In genomic region chr5:96919754-96920197, GRCh38 we compare ENCODE assay signal across 10 cellular contexts. TPM values are rescaled to one million over a fixed set of nuclear protein-coding genes. Genes with fewer than 3 reads are reported as not detected.
DNase-seq lines count a peak whose midpoint lies in the region; ATAC-seq, FAIRE-seq and TF ChIP-seq lines count a peak whose summit lies in the region.
"Had no signal": no experiment of that assay in that cellular context is flagged by ENCODE, and none has a peak within 500 bp of the region (broad histone marks: within the 10 kb centered on the region; RNA-seq: fewer than 3 reads in every experiment).

No MANE protein-coding gene starts in this region.

- H3K36me3 ChIP-seq in GM12878 (ENCODE audit: control insufficient read depth in 2 of 2, insufficient read depth in 2 of 2, low read length in 1 of 2) (peaks cover 2 to 11% of the 10 kb centered on the region in 2 experiments; a peak in 3 of 4 replicates), osteoblast (ENCODE audit: insufficient read depth, low read length) (no peaks in the 10 kb centered on the region)
- H3K36me3 ChIP-seq in effector memory CD4-positive, alpha-beta T cell (ENCODE audit: control insufficient read depth, insufficient read depth, low read length), result peaks cover 28% of the 10 kb centered on the region

- POLR2A ChIA-PET in GM12878 (lab: Charles Lee), result no interaction called here

- SMC1A ChIA-PET in GM12878 (lab: Charles Lee; ENCODE audit: uncharacterized antibody, unreplicated experiment), result interaction anchor here (0.6 to 1.5 kb wide), 2 partner anchors 15 to 41 kb away, joined by 3 to 5 read pairs; no protein-coding TSS in a partner anchor

- CTCF ChIA-PET in GM12878 (lab: Yijun Ruan, JAX), result no interaction called here

- TF ChIP-seq CTCF in GM12878 (IDR thresholded peaks at IDR 0.05 in 2 of 3, conservative IDR thresholded peaks at IDR 0.05 in 1 of 3; ENCODE audit: control insufficient read depth in 2 of 3, extremely low read depth in 1 of 3, insufficient read depth in 1 of 3, low read depth in 3 of 3, low read length in 3 of 3) (no peak), osteoblast (IDR thresholded peaks at IDR 0.05; ENCODE audit: extremely low read depth, low read depth, low read length) (no peak), HFFc6 (IDR thresholded peaks at IDR 0.05) (no peak)

- H3K4me3 ChIP-seq in GM12878 (no peak overlapping the region), osteoblast (ENCODE audit: insufficient read depth, low read length) (no peak overlapping the region)
- no peak overlapping the region for H3K4me3 ChIP-seq in effector memory CD4-positive, alpha-beta T cell (ENCODE audit: insufficient read depth, low read depth, low read length, poor library complexity, severe bottlenecking)

- H3K4me3 Mint-ChIP-seq in HFFc6, result no peak overlapping the region
- H3K4me3 Mint-ChIP-seq: neural crest cell had no signal

- BruUV-seq in GM12878 (replicated peaks; lab: Mats Ljungman, UMichigan), result no TSS peak

- no peaks in the 10 kb centered on the region for H3K9me3 ChIP-seq in GM12878 (replicated peaks; ENCODE audit: control insufficient read depth, insufficient read depth, low read length)
- H3K9me3 ChIP-seq in osteoblast (ENCODE audit: low read depth, low read length), result no peaks in the 10 kb centered on the region
- H3K9me3 ChIP-seq in effector memory CD4-positive, alpha-beta T cell (ENCODE audit: control insufficient read depth, low read length), result no peaks in the 10 kb centered on the region

- in situ Hi-C loops in GM12878 (cut with MboI), result no loop called here

- H4K20me1 ChIP-seq in GM12878 (ENCODE audit: control insufficient read depth, insufficient read depth), result no peaks in the 10 kb centered on the region
- no peaks in the 10 kb centered on the region for H4K20me1 ChIP-seq in osteoblast (ENCODE audit: insufficient read depth, low read length)

- ATAC-seq in GM18511 (IDR thresholded peaks at IDR 0.05; ENCODE audit: unreplicated experiment) (peak; percentile 83), GM19463 (IDR thresholded peaks at IDR 0.05; ENCODE audit: unreplicated experiment) (peak; percentile 76), HG03045 (IDR thresholded peaks at IDR 0.05; ENCODE audit: unreplicated experiment) (peak; percentile 66), GM12878 (peak; percentile 85)

- TF ChIP-seq EP300 in GM12878 (IDR thresholded peaks at IDR 0.05; ENCODE audit: borderline replicate concordance in 1 of 2, control insufficient read depth in 1 of 2, low read depth in 2 of 2, low read length in 2 of 2), result no peak; a peak in 1 of 4 replicates

- 0 out of 2 replicates have a peak, but pooled peaks have one; percentile 2 for TF ChIP-seq RAD21 in GM12878 (IDR thresholded peaks at IDR 0.05; ENCODE audit: insufficient read depth, low read depth, low read length)

- H3K4me1 ChIP-seq in GM12878 (ENCODE audit: control insufficient read depth, insufficient read depth, low read length), result peaks cover 42% of the 10 kb centered on the region
- peaks cover 6% of the 10 kb centered on the region for H3K4me1 ChIP-seq in osteoblast (ENCODE audit: insufficient read depth, low read length)
- no peaks in the 10 kb centered on the region for H3K4me1 ChIP-seq in effector memory CD4-positive, alpha-beta T cell (ENCODE audit: control insufficient read depth, insufficient read depth, low read length, poor library complexity, severe bottlenecking)

- RAD21 ChIA-PET in GM12878 (lab: Charles Lee; ENCODE audit: unreplicated experiment), result interaction anchor here (1.4 to 2.0 kb wide), 4 partner anchors 34 to 50 kb away, joined by 3 to 7 read pairs (median 5); no protein-coding TSS in a partner anchor

- H3K27ac ChIP-seq in GM12878 (ENCODE audit: control insufficient read depth, insufficient read depth) (peak overlapping the region; percentile 98), osteoblast (ENCODE audit: low read depth, low read length) (no peak overlapping the region)
- H3K27ac ChIP-seq in effector memory CD4-positive, alpha-beta T cell (ENCODE audit: insufficient read depth, low read length, poor library complexity, severe bottlenecking), result no peak overlapping the region
- H3K27ac ChIP-seq: HL-60 had no signal

- no peak overlapping the region for H3K9ac ChIP-seq in GM12878 (ENCODE audit: control insufficient read depth, insufficient read depth, low read length)

- WGBS in GM12878 (ENCODE audit: insufficient coverage, insufficient replicate concordance, low lambda C conversion rate, missing lambda C conversion rate), result 52% methylated on average over 4 of the region's 4 CpGs

- TF ChIP-seq POLR2A in GM12878 (IDR thresholded peaks at IDR 0.05; ENCODE audit: low read depth, low read length), result no peak

- intact Hi-C loops in GM12878 (cut with micrococcal nuclease; ENCODE audit: unreplicated experiment), result loop anchor here (2.0 kb wide), 2 partner anchors 15 to 19 kb away; no protein-coding TSS in a partner anchor

- H3K27me3 Mint-ChIP-seq in HFFc6 (ENCODE audit: insufficient read depth), result no peaks in the 10 kb centered on the region

- FAIRE-seq in GM12878 (lab: Jason Lieb, UNC), result no peak

- H2AFZ ChIP-seq in GM12878 (ENCODE audit: control insufficient read depth, low read depth, low read length) (no peak overlapping the region), osteoblast (ENCODE audit: low read length) (no peak overlapping the region)

- peaks cover 8% of the 10 kb centered on the region for H3K79me2 ChIP-seq in GM12878 (ENCODE audit: control insufficient read depth, insufficient read depth, low read length)
- H3K79me2 ChIP-seq in osteoblast (ENCODE audit: insufficient read depth, low read length), result no peaks in the 10 kb centered on the region

- no peak for DNase-seq in GM12878 (ENCODE audit: low read depth, low spot score)
- no peak for DNase-seq in osteoblast (ENCODE audit: insufficient read length, low spot score, missing footprints)
- no peak for DNase-seq in effector memory CD4-positive, alpha-beta T cell
- DNase-seq in HFFc6, result no peak
- DNase-seq: NCI-H2081 had no signal

- no peaks in the 10 kb centered on the region for H3K9me3 Mint-ChIP-seq in HFFc6
- H3K9me3 Mint-ChIP-seq: neural crest cell had no signal

- 0 out of 2 replicates have a peak, but pooled peaks cover 5% of the 10 kb centered on the region for H3K36me3 Mint-ChIP-seq in HFFc6 (ENCODE audit: low read depth)

- peaks cover 19% of the 10 kb centered on the region for H3K4me1 Mint-ChIP-seq in HFFc6 (ENCODE audit: low read depth)

- H3K4me2 ChIP-seq in GM12878 (ENCODE audit: control insufficient read depth, insufficient read depth) (peak overlapping the region; percentile 34; the same call in 1 of the 2 replicates), osteoblast (ENCODE audit: insufficient read depth, low read length) (no peak overlapping the region)

- H3K27me3 ChIP-seq in GM12878 (replicated peaks in 1 of 2; ENCODE audit: control insufficient read depth in 2 of 2, insufficient read depth in 2 of 2, low read length in 1 of 2) (no peaks in the 10 kb centered on the region), osteoblast (ENCODE audit: insufficient read depth, low read length) (no peaks in the 10 kb centered on the region)
- no peaks in the 10 kb centered on the region for H3K27me3 ChIP-seq in effector memory CD4-positive, alpha-beta T cell (replicated peaks; ENCODE audit: control insufficient read depth, insufficient read depth, low read length, poor library complexity, severe bottlenecking)

- no peak overlapping the region for H3K27ac Mint-ChIP-seq in HFFc6

TF ChIP-seq in GM12878, 131 proteins besides CTCF, POLR2A, EP300 and RAD21 (continues in another document):
- peak; percentile 24; the same call in 1 of the 2 replicates for TF ChIP-seq ZNF217 (IDR thresholded peaks at IDR 0.05)
- no peak for TF ChIP-seq NFXL1 (IDR thresholded peaks at IDR 0.05; ENCODE audit: borderline replicate concordance)
- no peak; the same call in 1 of the 2 replicates for TF ChIP-seq BACH1 (IDR thresholded peaks at IDR 0.05; ENCODE audit: borderline replicate concordance)

RNA-seq across cellular contexts. Expression of gene LNPEP, which starts 16.1 kb away (rescaled TPM):
- 410 and 418 TPM in 2 replicates for total RNA-seq in GM12878 (2013; cell fraction: nucleolus; rRNA removed)
- total RNA-seq in GM12878 (2014; rRNA removed) (38.5 and 56.2 TPM in 2 replicates), GM12878 (2014; rRNA removed; fragmentation: Illumina TruSeq; extraction: Trizol) (54.9 and 62.3 TPM in 2 replicates), GM12878 (2021) (50.8 and 51.1 TPM in 2 replicates), osteoblast (44.9 and 53.6 TPM in 2 replicates)
- polyA plus RNA-seq in GM12878 (2011; ENCODE audit: low read depth), result 12.3 TPM
- polyA plus RNA-seq in GM12878 (2011; rRNA removed) (44.7 and 67.7 TPM in 2 replicates), GM12878 (2014; fragmentation: Illumina TruSeq; extraction: Trizol) (26.1 and 34.4 TPM in 2 replicates), GM12878 (2014; fragmentation: Nextera tagmentation; extraction: Ambion mirVana) (1 to 10 TPM; 5.6 to 7.3 TPM), GM12878 (2014; rRNA removed) (17.1 and 21.0 TPM in 2 replicates), GM12878 (2016; fragmentation: Nextera tagmentation; extraction: Ambion mirVana) (10 to 100 TPM; 23.2 to 23.9 TPM)
- 15.1 and 19.2 TPM in 2 replicates for polyA plus RNA-seq in GM12878 (2011; cell fraction: cytosol; rRNA removed)
- 33.3 and 34.8 TPM in 2 replicates for polyA plus RNA-seq in GM12878 (2011; cell fraction: nucleus; rRNA removed)
- 22.3 and 26.0 TPM in 2 replicates for polyA plus RNA-seq in GM12878 (2012)
- 135 and 161 TPM in 2 replicates for polyA minus RNA-seq in GM12878 (2011; rRNA and poly(A)+ RNA removed)
- polyA minus RNA-seq in GM12878 (2011; cell fraction: cytosol; rRNA and poly(A)+ RNA removed), result 48.5 and 54.1 TPM in 2 replicates
- polyA minus RNA-seq in GM12878 (2011; cell fraction: nucleus; rRNA and poly(A)+ RNA removed), result 74.6 and 109 TPM in 2 replicates
- 10 to 100 TPM; 20.2 to 23.9 (median 22.6) TPM for total RNA-seq in HFFc6 (2021; fragmentation: NEBNext Ultra II Directional; extraction: Animal tissue kit (Norgen Biotek cat#: 25700))

RNA-seq across cellular contexts. Expression of gene ERAP2, which starts 43.5 kb away (rescaled TPM):
- 386 and 388 TPM in 2 replicates for total RNA-seq in GM12878 (2013; cell fraction: nucleolus; rRNA removed)
- 12.0 and 16.5 TPM in 2 replicates for total RNA-seq in GM12878 (2014; rRNA removed)
- total RNA-seq in GM12878 (2014; rRNA removed; fragmentation: Illumina TruSeq; extraction: Trizol), result 17.8 and 19.4 TPM in 2 replicates
- total RNA-seq in GM12878 (2021), result 11.2 and 12.3 TPM in 2 replicates
- 5.1 TPM for polyA plus RNA-seq in GM12878 (2011; ENCODE audit: low read depth)
- polyA plus RNA-seq in GM12878 (2011; rRNA removed), result 28.7 and 35.5 TPM in 2 replicates
- 11.2 and 12.6 TPM in 2 replicates for polyA plus RNA-seq in GM12878 (2011; cell fraction: cytosol; rRNA removed)
- 38.6 and 38.7 TPM in 2 replicates for polyA plus RNA-seq in GM12878 (2011; cell fraction: nucleus; rRNA removed)
- 7.5 and 7.9 TPM in 2 replicates for polyA plus RNA-seq in GM12878 (2012)
- 11.5 and 16.0 TPM in 2 replicates for polyA plus RNA-seq in GM12878 (2014; fragmentation: Illumina TruSeq; extraction: Trizol)
- 1 to 10 TPM; 4.0 to 4.3 TPM for polyA plus RNA-seq in GM12878 (2014; fragmentation: Nextera tagmentation; extraction: Ambion mirVana)
- polyA plus RNA-seq in GM12878 (2014; rRNA removed), result 7.7 and 12.6 TPM in 2 replicates
- polyA plus RNA-seq in GM12878 (2016; fragmentation: Nextera tagmentation; extraction: Ambion mirVana), result 1 to 10 TPM; 7.6 to 9.5 TPM
- polyA minus RNA-seq in GM12878 (2011; rRNA and poly(A)+ RNA removed), result 56.5 and 63.2 TPM in 2 replicates
- polyA minus RNA-seq in GM12878 (2011; cell fraction: cytosol; rRNA and poly(A)+ RNA removed), result 12.3 and 12.4 TPM in 2 replicates
- polyA minus RNA-seq in GM12878 (2011; cell fraction: nucleus; rRNA and poly(A)+ RNA removed), result 89.2 and 126 TPM in 2 replicates
- 5.6 and 84.7 TPM in 2 replicates for total RNA-seq in osteoblast
- total RNA-seq in HFFc6 (2021; fragmentation: NEBNext Ultra II Directional; extraction: Animal tissue kit (Norgen Biotek cat#: 25700)), result 1 to 10 TPM in 5 of 6 experiments, under 1 TPM in 1; 0.97 to 2.6 (median 1.5) TPM
- total RNA-seq: neural crest cell had no signal
